Comparison of ENCODE assay signal across 8 cellular contexts in the genomic region with DNA sequence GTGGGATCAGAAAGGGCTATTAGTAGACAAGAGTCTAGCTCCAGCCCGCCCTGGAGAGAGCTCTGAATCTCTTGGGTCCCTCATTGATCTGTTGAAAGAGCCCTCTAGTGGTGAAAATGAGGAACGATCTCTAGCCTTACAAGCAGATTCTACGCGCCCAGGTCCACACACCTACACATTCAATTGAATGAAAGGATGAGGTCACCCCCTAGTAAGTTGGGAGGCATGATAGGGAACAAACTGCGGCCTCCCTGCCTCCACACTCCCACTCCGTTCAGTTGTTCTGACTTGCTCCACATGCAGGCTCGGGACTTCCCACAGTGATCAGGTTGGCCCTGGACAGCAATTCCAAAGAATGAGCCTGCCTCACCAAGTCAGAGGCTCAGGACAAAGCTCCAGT. TPM values are rescaled to one million over a fixed set of nuclear protein-coding genes. Genes with fewer than 3 reads are reported as not detected.
DNase-seq lines count a peak whose midpoint lies in the region; ATAC-seq and TF ChIP-seq lines count a peak whose summit lies in the region.

No MANE protein-coding gene starts in this region.

- no peaks in the 10 kb centered on the region for H3K4me1 Mint-ChIP-seq in activated CD8-positive, alpha-beta T cell treated with anti-CD3 and anti-CD28 coated beads for 36 hours (ENCODE audit: low read depth)
- H3K4me1 Mint-ChIP-seq in nephron progenitor cell: no peaks in the 10 kb centered on the region

- H3K27ac Mint-ChIP-seq in activated CD8-positive, alpha-beta T cell treated with anti-CD3 and anti-CD28 coated beads for 36 hours: no peak overlapping the region
- H3K27ac Mint-ChIP-seq in nephron progenitor cell: no peak overlapping the region

- H3K4me3 Mint-ChIP-seq in activated CD8-positive, alpha-beta T cell treated with anti-CD3 and anti-CD28 coated beads for 36 hours: no peak overlapping the region
- H3K4me3 Mint-ChIP-seq in nephron progenitor cell: no peak overlapping the region

- TF ChIP-seq POLR2A in erythroblast (IDR thresholded peaks at IDR 0.05; ENCODE audit: low read length): no peak

- CTCF ChIA-PET in activated CD8-positive, alpha-beta T cell treated with anti-CD3 and anti-CD28 coated beads for 36 hours (lab: Charles Lee): interaction anchor here (0.6 to 6.6 kb wide), 56 partner anchors 8 to 522 kb away, joined by 3 to 58 read pairs (median 4); no protein-coding TSS in a partner anchor

- TF ChIP-seq CTCF in activated CD8-positive, alpha-beta T cell treated with anti-CD3 and anti-CD28 coated beads for 36 hours (IDR thresholded peaks at IDR 0.05): peak; percentile 77
- peak; percentile 72 for TF ChIP-seq CTCF in nephron progenitor cell (IDR thresholded peaks at IDR 0.05)

- POLR2A ChIA-PET in activated CD8-positive, alpha-beta T cell treated with anti-CD3 and anti-CD28 coated beads for 36 hours (lab: Charles Lee): no interaction called here

- intact Hi-C loops in activated CD8-positive, alpha-beta T cell treated with anti-CD3 and anti-CD28 coated beads for 36 hours (cut with micrococcal nuclease): loop anchor here (2.0 to 10.0 kb wide), 2 partner anchors 210 to 252 kb away; no protein-coding TSS in a partner anchor

- H3K27me3 Mint-ChIP-seq in activated CD8-positive, alpha-beta T cell treated with anti-CD3 and anti-CD28 coated beads for 36 hours: peaks cover 47% of the 10 kb centered on the region
- H3K27me3 Mint-ChIP-seq in nephron progenitor cell (ENCODE audit: low read depth, poor library complexity): peaks cover 79% of the 10 kb centered on the region

- no peaks in the 10 kb centered on the region for H3K36me3 Mint-ChIP-seq in activated CD8-positive, alpha-beta T cell treated with anti-CD3 and anti-CD28 coated beads for 36 hours (ENCODE audit: low read depth)
- no peaks in the 10 kb centered on the region for H3K36me3 Mint-ChIP-seq in nephron progenitor cell (ENCODE audit: low read depth)

- DNase-seq in Ammon's horn (ENCODE audit: low spot score) (peak; percentile 83), NCI-H2196 (lab: John Stamatoyannopoulos, UW; ENCODE audit: unreplicated experiment) (peak; percentile 13), erythroblast (lab: John Stamatoyannopoulos, UW) (peak; percentile 57 to 72), nephron progenitor cell (peak; percentile 33), NCI-H128 (lab: John Stamatoyannopoulos, UW; ENCODE audit: unreplicated experiment) (no peak)
- peak; percentile 57 for DNase-seq in activated CD8-positive, alpha-beta T cell treated with anti-CD3 and anti-CD28 coated beads for 36 hours

- H3K9me3 Mint-ChIP-seq in activated CD8-positive, alpha-beta T cell treated with anti-CD3 and anti-CD28 coated beads for 36 hours: no peaks in the 10 kb centered on the region
- no peaks in the 10 kb centered on the region for H3K9me3 Mint-ChIP-seq in nephron progenitor cell

- peak; percentile 63 for ATAC-seq in GM19043 (IDR thresholded peaks at IDR 0.05; ENCODE audit: low read depth, unreplicated experiment)
- peak; percentile 69 for ATAC-seq in activated CD8-positive, alpha-beta T cell treated with anti-CD3 and anti-CD28 coated beads for 36 hours
- ATAC-seq in GM18873 (IDR thresholded peaks at IDR 0.05; ENCODE audit: low FRiP score, unreplicated experiment): no peak

RNA-seq across cellular contexts. Expression of a gene that starts 2.9 kb away (rescaled TPM):
- total RNA-seq in activated CD8-positive, alpha-beta T cell treated with anti-CD3 and anti-CD28 coated beads for 36 hours: not detected
